ENCODE assay signal across 27 cellular contexts in genomic region chr5:81488862-81489261, GRCh38.
"Had no signal": no experiment of that assay in that cellular context is flagged by ENCODE, and none has a peak within 500 bp of the region (broad histone marks: within the 10 kb centered on the region; RNA-seq: fewer than 3 reads in every experiment).

No MANE protein-coding gene starts in this region.

- H3K4me3 ChIP-seq: colonic mucosa, coronary artery, dorsolateral prefrontal cortex, esophagus muscularis mucosa, esophagus squamous epithelium, gastrocnemius medialis, gastroesophageal sphincter, heart left ventricle, heart right ventricle had no signal

- H3K36me3 ChIP-seq: colonic mucosa, esophagus muscularis mucosa, heart left ventricle had no signal

- H3K27ac ChIP-seq: colonic mucosa, coronary artery, dorsolateral prefrontal cortex, epithelial cell of prostate, esophagus muscularis mucosa, esophagus squamous epithelium, foreskin keratinocyte, gastrocnemius medialis, gastroesophageal sphincter, heart left ventricle, heart right ventricle had no signal

- H3K4me1 ChIP-seq: colonic mucosa, esophagus muscularis mucosa, esophagus squamous epithelium, foreskin keratinocyte, gastrocnemius medialis, gastroesophageal sphincter had no signal

- ATAC-seq: effector memory CD8-positive, alpha-beta T cell; esophagus mucosa; foreskin keratinocyte; gastrocnemius medialis; gastroesophageal sphincter; heart left ventricle; heart right ventricle had no signal

- H3K9me3 ChIP-seq: colonic mucosa, esophagus muscularis mucosa, esophagus squamous epithelium, gastrocnemius medialis, gastroesophageal sphincter, heart left ventricle, heart right ventricle had no signal

- FAIRE-seq: colon, endometrium, endothelial cell of umbilical vein had no signal

- DNase-seq: colonic mucosa; cortex of kidney; dermis blood vessel endothelial cell; dorsolateral prefrontal cortex; effector CD4-positive, alpha-beta T cell; effector CD8-positive, alpha-beta T cell; effector memory CD4-positive, alpha-beta T cell; effector memory CD8-positive, alpha-beta T cell; endodermal cell; erythroblast; esophagus squamous epithelium; foreskin fibroblast; foreskin keratinocyte; foreskin melanocyte; gastrocnemius medialis; glutamatergic neuron; head of caudate nucleus; heart left ventricle; heart right ventricle had no signal

- H3K27me3 ChIP-seq: colonic mucosa, dorsolateral prefrontal cortex, esophagus muscularis mucosa, esophagus squamous epithelium, foreskin keratinocyte, gastrocnemius medialis, gastroesophageal sphincter, heart left ventricle, heart right ventricle had no signal
